ENCODE assay signal across 1 cellular context in genomic region chr5:150404991-150405816, GRCh38.
A peak's percentile ranks its signal among the peaks of the same experiment; 100 is the strongest.
TF ChIP-seq lines count a peak whose summit lies in the region.

No MANE protein-coding gene starts in this region.

TF ChIP-seq in GM12878, 131 proteins besides CTCF, POLR2A, EP300 and RAD21 (continued from another document):
- TF ChIP-seq, protein P1, sequence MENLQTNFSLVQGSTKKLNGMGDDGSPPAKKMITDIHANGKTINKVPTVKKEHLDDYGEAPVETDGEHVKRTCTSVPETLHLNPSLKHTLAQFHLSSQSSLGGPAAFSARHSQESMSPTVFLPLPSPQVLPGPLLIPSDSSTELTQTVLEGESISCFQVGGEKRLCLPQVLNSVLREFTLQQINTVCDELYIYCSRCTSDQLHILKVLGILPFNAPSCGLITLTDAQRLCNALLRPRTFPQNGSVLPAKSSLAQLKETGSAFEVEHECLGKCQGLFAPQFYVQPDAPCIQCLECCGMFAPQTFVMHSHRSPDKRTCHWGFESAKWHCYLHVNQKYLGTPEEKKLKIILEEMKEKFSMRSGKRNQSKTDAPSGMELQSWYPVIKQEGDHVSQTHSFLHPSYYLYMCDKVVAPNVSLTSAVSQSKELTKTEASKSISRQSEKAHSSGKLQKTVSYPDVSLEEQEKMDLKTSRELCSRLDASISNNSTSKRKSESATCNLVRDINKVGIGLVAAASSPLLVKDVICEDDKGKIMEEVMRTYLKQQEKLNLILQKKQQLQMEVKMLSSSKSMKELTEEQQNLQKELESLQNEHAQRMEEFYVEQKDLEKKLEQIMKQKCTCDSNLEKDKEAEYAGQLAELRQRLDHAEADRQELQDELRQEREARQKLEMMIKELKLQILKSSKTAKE (IDR thresholded peaks at IDR 0.05; ENCODE audit: low read depth, poor library complexity, severe bottlenecking) = no peak
- TF ChIP-seq, protein P2, sequence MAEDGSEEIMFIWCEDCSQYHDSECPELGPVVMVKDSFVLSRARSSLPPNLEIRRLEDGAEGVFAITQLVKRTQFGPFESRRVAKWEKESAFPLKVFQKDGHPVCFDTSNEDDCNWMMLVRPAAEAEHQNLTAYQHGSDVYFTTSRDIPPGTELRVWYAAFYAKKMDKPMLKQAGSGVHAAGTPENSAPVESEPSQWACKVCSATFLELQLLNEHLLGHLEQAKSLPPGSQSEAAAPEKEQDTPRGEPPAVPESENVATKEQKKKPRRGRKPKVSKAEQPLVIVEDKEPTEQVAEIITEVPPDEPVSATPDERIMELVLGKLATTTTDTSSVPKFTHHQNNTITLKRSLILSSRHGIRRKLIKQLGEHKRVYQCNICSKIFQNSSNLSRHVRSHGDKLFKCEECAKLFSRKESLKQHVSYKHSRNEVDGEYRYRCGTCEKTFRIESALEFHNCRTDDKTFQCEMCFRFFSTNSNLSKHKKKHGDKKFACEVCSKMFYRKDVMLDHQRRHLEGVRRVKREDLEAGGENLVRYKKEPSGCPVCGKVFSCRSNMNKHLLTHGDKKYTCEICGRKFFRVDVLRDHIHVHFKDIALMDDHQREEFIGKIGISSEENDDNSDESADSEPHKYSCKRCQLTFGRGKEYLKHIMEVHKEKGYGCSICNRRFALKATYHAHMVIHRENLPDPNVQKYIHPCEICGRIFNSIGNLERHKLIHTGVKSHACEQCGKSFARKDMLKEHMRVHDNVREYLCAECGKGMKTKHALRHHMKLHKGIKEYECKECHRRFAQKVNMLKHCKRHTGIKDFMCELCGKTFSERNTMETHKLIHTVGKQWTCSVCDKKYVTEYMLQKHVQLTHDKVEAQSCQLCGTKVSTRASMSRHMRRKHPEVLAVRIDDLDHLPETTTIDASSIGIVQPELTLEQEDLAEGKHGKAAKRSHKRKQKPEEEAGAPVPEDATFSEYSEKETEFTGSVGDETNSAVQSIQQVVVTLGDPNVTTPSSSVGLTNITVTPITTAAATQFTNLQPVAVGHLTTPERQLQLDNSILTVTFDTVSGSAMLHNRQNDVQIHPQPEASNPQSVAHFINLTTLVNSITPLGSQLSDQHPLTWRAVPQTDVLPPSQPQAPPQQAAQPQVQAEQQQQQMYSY (CRISPR knock-in tag; IDR thresholded peaks at IDR 0.05) = peak; percentile 65; the same call in 1 of the 2 replicates
- TF ChIP-seq KAT2A (conservative IDR thresholded peaks at IDR 0.05; ENCODE audit: control insufficient read depth, low read depth, low read length) (no peak), MTA3 (IDR thresholded peaks at IDR 0.05; ENCODE audit: borderline replicate concordance, low read length) (no peak)
